ENCODE assay signal across 16 cellular contexts in the genomic region with DNA sequence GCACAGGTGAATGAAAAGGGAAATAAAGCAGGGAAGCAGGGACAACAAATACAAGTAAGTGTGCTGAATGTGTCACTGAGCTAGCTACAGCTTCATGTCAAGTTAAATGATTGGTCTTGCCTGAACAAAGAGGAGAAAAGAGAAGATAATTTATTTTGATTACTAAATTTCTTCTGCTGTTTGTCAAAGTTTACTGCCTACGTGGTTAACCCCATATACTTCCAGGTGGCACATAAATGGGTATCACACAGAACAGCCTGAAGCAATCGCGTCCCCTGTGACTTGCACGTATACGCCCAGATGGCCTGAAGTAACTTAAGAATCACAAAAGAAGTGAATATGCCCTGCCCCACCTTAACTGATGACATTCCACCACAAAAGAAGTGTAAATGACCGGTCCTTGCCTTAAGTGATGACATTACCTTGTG.
DNase-seq lines count a peak whose midpoint lies in the region; ATAC-seq and TF ChIP-seq lines count a peak whose summit lies in the region.
"Had no signal": no experiment of that assay in that cellular context is flagged by ENCODE, and none has a peak within 500 bp of the region (broad histone marks: within the 10 kb centered on the region; RNA-seq: fewer than 3 reads in every experiment).

No MANE protein-coding gene starts in this region.

- H3K27ac Mint-ChIP-seq in GM23338: peak overlapping the region; percentile 100
- peak overlapping the region; percentile 97 for H3K27ac Mint-ChIP-seq in WTC11
- no peak overlapping the region for H3K27ac Mint-ChIP-seq in activated T-cell treated with anti-CD3 and anti-CD28 coated beads, Interleukin-2, amount 50 U/mL, for 72 hours

- no peak overlapping the region for H2AFZ ChIP-seq in GM23338
- H2AFZ ChIP-seq in trophoblast cell (ENCODE audit: insufficient read depth, low read length, poor library complexity): no peak overlapping the region
- H2AFZ ChIP-seq: PC-9 had no signal

- H3K36me3 Mint-ChIP-seq in GM23338 (ENCODE audit: low read depth) (peaks cover 55% of the 10 kb centered on the region), WTC11 (peaks cover 50% of the 10 kb centered on the region)
- peaks cover 0 to 2% of the 10 kb centered on the region in 2 donors for H3K36me3 Mint-ChIP-seq in activated T-cell treated with anti-CD3 and anti-CD28 coated beads, Interleukin-2, amount 50 U/mL, for 72 hours (ENCODE audit: insufficient read depth in 2 of 2)

- TF ChIP-seq CTCF in GM23338 (conservative IDR thresholded peaks at IDR 0.05; ENCODE audit: low read depth in 2 of 2) (no peak), WTC11 (IDR thresholded peaks at IDR 0.05) (no peak)

- H3K18ac ChIP-seq in trophoblast cell (ENCODE audit: low read length): no peak overlapping the region

- no peaks in the 10 kb centered on the region for H3K27me3 ChIP-seq in GM23338 (ENCODE audit: insufficient read depth)
- no peaks in the 10 kb centered on the region for H3K27me3 ChIP-seq in iPS-15b (ENCODE audit: control insufficient read depth, insufficient read depth, low read length)
- H3K27me3 ChIP-seq in trophoblast cell (ENCODE audit: insufficient read depth, low read length): no peaks in the 10 kb centered on the region

- H3K27ac ChIP-seq in GM23338 (ENCODE audit: low read depth) (peak overlapping the region; percentile 88), trophoblast cell (ENCODE audit: low read depth, low read length) (no peak overlapping the region)
- H3K27ac ChIP-seq: PC-9 had no signal

- H3K4me3 ChIP-seq in GM23338 (peak overlapping the region; percentile 84), iPS-15b (ENCODE audit: low read depth, low read length) (peak overlapping the region; percentile 84), trophoblast cell (ENCODE audit: low read depth, low read length) (no peak overlapping the region)
- H3K4me3 ChIP-seq: PC-9 had no signal

- H4K12ac ChIP-seq in trophoblast cell (ENCODE audit: low read depth, low read length): no peak overlapping the region

- DNase-seq in GM23338 (ENCODE audit: low spot score) (peak; percentile 55), WTC11 (ENCODE audit: low spot score) (peak; percentile 23), trophoblast cell (no peak), NCI-H1436 (lab: John Stamatoyannopoulos, UW) (no peak)
- no peak for DNase-seq in activated T-cell treated with anti-CD3 and anti-CD28 coated beads, Interleukin-2, amount 50 U/mL, for 72 hours
- DNase-seq: AML-193, Caco-2, GOT3, IMR-90, Kasumi-1, NCI-H2081 treated with DMSO at 0.1 percent for 48 hours, NCI-H226, NCI-H748 treated with DMSO at 0.1 percent for 48 hours, PC-9 had no signal

- H3K4me1 Mint-ChIP-seq in GM23338 (peaks cover 36% of the 10 kb centered on the region), WTC11 (peaks cover 35% of the 10 kb centered on the region)
- no peaks in the 10 kb centered on the region for H3K4me1 Mint-ChIP-seq in activated T-cell treated with anti-CD3 and anti-CD28 coated beads, Interleukin-2, amount 50 U/mL, for 72 hours (ENCODE audit: low read depth)

- H3K4me3 Mint-ChIP-seq in GM23338 (peak overlapping the region; percentile 99), WTC11 (peak overlapping the region; percentile 97)
- no peak overlapping the region for H3K4me3 Mint-ChIP-seq in activated T-cell treated with anti-CD3 and anti-CD28 coated beads, Interleukin-2, amount 50 U/mL, for 72 hours

- ATAC-seq in GM23338 (peak; percentile 86), WTC11 (peak; percentile 84), GM19351 (IDR thresholded peaks at IDR 0.05; ENCODE audit: unreplicated experiment) (no peak)
- no peak for ATAC-seq in activated T-cell treated with anti-CD3 and anti-CD28 coated beads, Interleukin-2, amount 50 U/mL, for 72 hours (replicated peaks in 1 of 2)

- H3K27me3 Mint-ChIP-seq in GM23338 (ENCODE audit: insufficient read depth, low read depth, poor library complexity) (peaks cover 42% of the 10 kb centered on the region), WTC11 (ENCODE audit: low read depth) (peaks cover 9% of the 10 kb centered on the region)
- H3K27me3 Mint-ChIP-seq in activated T-cell treated with anti-CD3 and anti-CD28 coated beads, Interleukin-2, amount 50 U/mL, for 72 hours (ENCODE audit: low read depth): no peaks in the 10 kb centered on the region

- no peak overlapping the region for H4K91ac ChIP-seq in trophoblast cell (ENCODE audit: low read depth, low read length)

- H3K9me3 ChIP-seq in iPS-15b (ENCODE audit: control insufficient read depth, insufficient read depth, low read length): no peaks in the 10 kb centered on the region
- H3K9me3 ChIP-seq in trophoblast cell (ENCODE audit: insufficient read depth, low read depth, low read length): no peaks in the 10 kb centered on the region
- H3K9me3 ChIP-seq: Caco-2 had no signal

- H3K4me2 ChIP-seq in GM23338 (peak overlapping the region; percentile 70), trophoblast cell (ENCODE audit: low read length) (peak overlapping the region; percentile 45)
- H3K4me2 ChIP-seq: PC-9 had no signal

- no peak overlapping the region for H3K23ac ChIP-seq in trophoblast cell (ENCODE audit: low read length)

- H3K9me3 Mint-ChIP-seq in GM23338 (peaks cover 26% of the 10 kb centered on the region), WTC11 (peaks cover 6% of the 10 kb centered on the region)
- H3K9me3 Mint-ChIP-seq in activated T-cell treated with anti-CD3 and anti-CD28 coated beads, Interleukin-2, amount 50 U/mL, for 72 hours: peaks cover 9 to 11% of the 10 kb centered on the region in 2 donors

- WGBS in trophoblast cell (ENCODE audit: extremely low coverage, insufficient coverage, insufficient read length): no CpG with 5 or more reads among the region's 6 CpGs

- peaks cover 6% of the 10 kb centered on the region; the same call in 1 of the 2 replicates for H3F3A ChIP-seq in GM23338 (replicated peaks; ENCODE audit: low read depth)

- H3K4me1 ChIP-seq in GM23338 (ENCODE audit: insufficient read depth) (peaks cover 33% of the 10 kb centered on the region), iPS-15b (ENCODE audit: control insufficient read depth, insufficient read depth, low read length) (peaks cover 24% of the 10 kb centered on the region), trophoblast cell (ENCODE audit: control insufficient read depth in 1 of 2, insufficient read depth in 2 of 2, low read length in 2 of 2) (peaks cover 4% of the 10 kb centered on the region in 2 experiments)
- H3K4me1 ChIP-seq: Caco-2 had no signal

- no peak overlapping the region for H2BK12ac ChIP-seq in trophoblast cell (ENCODE audit: low read length)

- H3K36me3 ChIP-seq in GM23338 (ENCODE audit: insufficient read depth): peaks cover 7% of the 10 kb centered on the region; the same call in 1 of the 2 replicates
- no peaks in the 10 kb centered on the region for H3K36me3 ChIP-seq in iPS-15b (ENCODE audit: control insufficient read depth, insufficient read depth, low read length)
- no peaks in the 10 kb centered on the region for H3K36me3 ChIP-seq in trophoblast cell (ENCODE audit: control insufficient read depth in 1 of 2, insufficient read depth in 2 of 2, low read length in 2 of 2)

- no peak overlapping the region for H2AK5ac ChIP-seq in trophoblast cell (ENCODE audit: low read length)

- H4K20me1 ChIP-seq in GM23338 (replicated peaks; ENCODE audit: insufficient read depth): 0 out of 2 replicates have a peak, but pooled peaks cover 6% of the 10 kb centered on the region

- H3K14ac ChIP-seq in trophoblast cell (ENCODE audit: low read length): no peak overlapping the region

- peaks cover 64% of the 10 kb centered on the region for H3K79me2 ChIP-seq in GM23338 (replicated peaks; ENCODE audit: insufficient read depth)
- no peaks in the 10 kb centered on the region for H3K79me2 ChIP-seq in trophoblast cell (ENCODE audit: control insufficient read depth, insufficient read depth, low read length, poor library complexity)

- CTCF ChIA-PET in WTC11 (lab: Charles Lee): no interaction called here

- no peak overlapping the region for H3K4ac ChIP-seq in trophoblast cell (ENCODE audit: low read depth, low read length)

- no peaks in the 10 kb centered on the region for H3K79me1 ChIP-seq in trophoblast cell (ENCODE audit: low read length)

- no peak overlapping the region for H2BK120ac ChIP-seq in trophoblast cell (ENCODE audit: insufficient read depth, low read length, poor library complexity)

- peak overlapping the region; percentile 74 for H3K9ac ChIP-seq in iPS-15b (ENCODE audit: low read depth, low read length)
- H3K9ac ChIP-seq in trophoblast cell (ENCODE audit: low read length): no peak overlapping the region

- POLR2A ChIA-PET in WTC11 (lab: Charles Lee): interaction anchor here (1.4 kb wide), 1 partner anchor 134 kb away, joined by 3 read pairs; no protein-coding TSS in a partner anchor

- no peak overlapping the region for H2BK5ac ChIP-seq in trophoblast cell (ENCODE audit: low read depth, low read length, poor library complexity)

- no peaks in the 10 kb centered on the region for H3K9me2 ChIP-seq in GM23338 (ENCODE audit: insufficient read depth)

- H4K8ac ChIP-seq in trophoblast cell (ENCODE audit: low read depth, low read length): no peak overlapping the region

TF ChIP-seq in GM23338, 12 proteins besides CTCF, POLR2A, EP300 and RAD21:
- TF ChIP-seq CREB1 (CRISPR knock-in tag; IDR thresholded peaks at IDR 0.05; ENCODE audit: low read depth): peak; percentile 13; the same call in 1 of the 2 replicates
- TF ChIP-seq JUNB (IDR thresholded peaks at IDR 0.05; ENCODE audit: unreplicated experiment): no peak
- TF ChIP-seq STAT1 (IDR thresholded peaks at IDR 0.05; ENCODE audit: unreplicated experiment): no peak
- TF ChIP-seq EZH2 (IDR thresholded peaks at IDR 0.05; ENCODE audit: low read depth, unreplicated experiment): no peak
- TF ChIP-seq NANOG (IDR thresholded peaks at IDR 0.05; ENCODE audit: borderline replicate concordance): peak; percentile 96

TF ChIP-seq in WTC11, 78 proteins besides CTCF, POLR2A, EP300 and RAD21 (continues in another document):
- TF ChIP-seq GRHL2 (CRISPR knock-in tag; IDR thresholded peaks at IDR 0.05; ENCODE audit: insufficient replicate concordance, severe bottlenecking) (no peak), SP1 (CRISPR knock-in tag; conservative IDR thresholded peaks at IDR 0.05) (0 out of 2 replicates have a peak, but pooled peaks have one; percentile 34)
- TF ChIP-seq, protein P1, sequence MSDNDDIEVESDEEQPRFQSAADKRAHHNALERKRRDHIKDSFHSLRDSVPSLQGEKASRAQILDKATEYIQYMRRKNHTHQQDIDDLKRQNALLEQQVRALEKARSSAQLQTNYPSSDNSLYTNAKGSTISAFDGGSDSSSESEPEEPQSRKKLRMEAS (CRISPR knock-in tag; IDR thresholded peaks at IDR 0.05): peak; percentile 36; the same call in 1 of the 2 replicates

Comparison
In these comparisons a context has a peak if more than half of its experiments do, and no peak if none do; other contexts are left out.
1. ATAC-seq: peak in GM23338 (single experiment) and WTC11 (single experiment); none in activated T-cell treated with anti-CD3 and anti-CD28 coated beads, Interleukin-2, amount 50 U/mL, for 72 hours (0 of 2) and GM19351 (single experiment).
2. DNase-seq: peak in GM23338 (single experiment) and WTC11 (single experiment); none in trophoblast cell (0 of 2), NCI-H1436 (single experiment) and activated T-cell treated with anti-CD3 and anti-CD28 coated beads, Interleukin-2, amount 50 U/mL, for 72 hours (0 of 2).
3. H3K4me3 Mint-ChIP-seq: peak in GM23338 (single experiment) and WTC11 (single experiment); none in activated T-cell treated with anti-CD3 and anti-CD28 coated beads, Interleukin-2, amount 50 U/mL, for 72 hours (0 of 2).